Comparison of ENCODE assay signal across 1 cellular context in the genomic region with DNA sequence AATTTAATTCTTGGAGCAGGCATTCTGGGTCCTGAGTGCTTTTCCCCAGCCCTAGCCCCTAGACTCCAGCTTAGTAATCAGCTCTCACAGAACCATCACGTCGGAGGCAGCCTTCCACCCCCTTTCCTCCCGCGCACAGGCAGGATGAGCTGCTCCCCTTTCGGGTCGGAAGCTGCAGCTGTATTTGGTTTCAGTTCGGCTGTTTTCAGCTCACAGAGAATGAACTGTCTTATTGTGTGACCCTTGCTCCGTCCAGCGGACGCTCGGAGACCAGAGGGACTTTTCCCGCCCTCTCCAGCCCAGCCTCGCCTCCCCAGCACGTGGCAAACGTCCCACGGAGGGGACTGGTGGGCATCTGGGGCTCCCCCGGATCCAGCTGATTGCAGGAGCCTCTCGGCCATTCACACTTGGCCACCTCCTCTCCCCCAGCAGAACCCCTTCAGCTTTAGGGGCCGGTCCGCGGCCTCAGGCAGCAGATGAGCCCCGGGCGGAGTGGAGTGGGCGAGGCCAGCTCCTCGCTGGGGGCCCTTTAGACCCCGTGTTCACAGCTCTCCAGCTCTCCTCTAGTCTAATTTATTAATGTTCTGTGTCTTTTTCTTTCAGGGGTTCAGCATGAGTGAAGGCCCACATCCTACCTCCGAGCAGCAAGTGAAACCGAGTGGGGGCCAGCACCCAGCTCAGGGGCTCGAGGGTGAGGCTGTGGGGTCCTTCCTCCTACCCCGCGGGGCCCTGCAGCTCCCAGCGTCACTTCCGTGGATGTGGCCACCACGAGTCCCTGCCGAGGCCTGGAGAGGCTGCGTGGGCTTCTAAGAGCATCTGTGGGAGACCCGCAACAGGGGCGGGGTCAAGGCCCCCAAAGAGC.
TF ChIP-seq lines count a peak whose summit lies in the region.

No MANE protein-coding gene starts in this region.

TF ChIP-seq in liver, 16 proteins besides CTCF, POLR2A, EP300 and RAD21:
- TF ChIP-seq HNF4A (conservative IDR thresholded peaks at IDR 0.05) (peak in 1 of 2 donors; percentile 12), SP1 (IDR thresholded peaks at IDR 0.05) (no peak)
- TF ChIP-seq, protein P1, sequence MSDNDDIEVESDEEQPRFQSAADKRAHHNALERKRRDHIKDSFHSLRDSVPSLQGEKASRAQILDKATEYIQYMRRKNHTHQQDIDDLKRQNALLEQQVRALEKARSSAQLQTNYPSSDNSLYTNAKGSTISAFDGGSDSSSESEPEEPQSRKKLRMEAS (IDR thresholded peaks at IDR 0.05): no peak
